Comparison of ENCODE assay signal across 1 cellular context in the genomic region with DNA sequence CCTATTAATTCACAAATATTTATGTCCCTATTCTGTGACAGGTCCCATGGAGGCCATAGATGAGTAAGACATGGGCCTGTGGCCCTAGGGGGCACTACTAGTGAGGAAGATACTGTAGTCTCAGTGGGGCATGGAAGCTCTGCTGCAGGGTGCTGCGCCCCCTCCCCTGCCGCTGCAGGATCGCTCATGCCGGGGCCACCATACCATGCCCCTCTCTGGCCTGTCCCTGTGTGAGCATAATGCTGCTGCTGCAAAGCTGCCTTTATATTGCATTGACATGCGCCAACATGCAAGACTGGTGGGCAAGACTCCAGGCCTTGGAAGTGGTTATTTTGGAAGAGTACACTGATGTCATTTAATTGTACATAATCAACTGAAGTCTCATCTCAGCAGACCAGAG.
TF ChIP-seq lines count a peak whose summit lies in the region.

No MANE protein-coding gene starts in this region.

TF ChIP-seq in A549, 52 proteins besides CTCF, POLR2A, EP300 and RAD21 (continued from another document):
- no peak for TF ChIP-seq RARB (CRISPR knock-in tag; IDR thresholded peaks at IDR 0.05)
- TF ChIP-seq ZFP36 (IDR thresholded peaks at IDR 0.05; ENCODE audit: borderline replicate concordance, partially characterized antibody), result no peak
- TF ChIP-seq, protein P1, sequence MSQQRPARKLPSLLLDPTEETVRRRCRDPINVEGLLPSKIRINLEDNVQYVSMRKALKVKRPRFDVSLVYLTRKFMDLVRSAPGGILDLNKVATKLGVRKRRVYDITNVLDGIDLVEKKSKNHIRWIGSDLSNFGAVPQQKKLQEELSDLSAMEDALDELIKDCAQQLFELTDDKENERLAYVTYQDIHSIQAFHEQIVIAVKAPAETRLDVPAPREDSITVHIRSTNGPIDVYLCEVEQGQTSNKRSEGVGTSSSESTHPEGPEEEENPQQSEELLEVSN (IDR thresholded peaks at IDR 0.05; ENCODE audit: borderline replicate concordance, low read depth), result no peak
- TF ChIP-seq, protein P2, sequence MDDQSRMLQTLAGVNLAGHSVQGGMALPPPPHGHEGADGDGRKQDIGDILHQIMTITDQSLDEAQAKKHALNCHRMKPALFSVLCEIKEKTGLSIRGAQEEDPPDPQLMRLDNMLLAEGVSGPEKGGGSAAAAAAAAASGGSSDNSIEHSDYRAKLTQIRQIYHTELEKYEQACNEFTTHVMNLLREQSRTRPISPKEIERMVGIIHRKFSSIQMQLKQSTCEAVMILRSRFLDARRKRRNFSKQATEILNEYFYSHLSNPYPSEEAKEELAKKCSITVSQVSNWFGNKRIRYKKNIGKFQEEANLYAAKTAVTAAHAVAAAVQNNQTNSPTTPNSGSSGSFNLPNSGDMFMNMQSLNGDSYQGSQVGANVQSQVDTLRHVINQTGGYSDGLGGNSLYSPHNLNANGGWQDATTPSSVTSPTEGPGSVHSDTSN (IDR thresholded peaks at IDR 0.05), result no peak
- no peak for TF ChIP-seq MAFK (IDR thresholded peaks at IDR 0.05; ENCODE audit: partially characterized antibody)
- TF ChIP-seq, protein P3, sequence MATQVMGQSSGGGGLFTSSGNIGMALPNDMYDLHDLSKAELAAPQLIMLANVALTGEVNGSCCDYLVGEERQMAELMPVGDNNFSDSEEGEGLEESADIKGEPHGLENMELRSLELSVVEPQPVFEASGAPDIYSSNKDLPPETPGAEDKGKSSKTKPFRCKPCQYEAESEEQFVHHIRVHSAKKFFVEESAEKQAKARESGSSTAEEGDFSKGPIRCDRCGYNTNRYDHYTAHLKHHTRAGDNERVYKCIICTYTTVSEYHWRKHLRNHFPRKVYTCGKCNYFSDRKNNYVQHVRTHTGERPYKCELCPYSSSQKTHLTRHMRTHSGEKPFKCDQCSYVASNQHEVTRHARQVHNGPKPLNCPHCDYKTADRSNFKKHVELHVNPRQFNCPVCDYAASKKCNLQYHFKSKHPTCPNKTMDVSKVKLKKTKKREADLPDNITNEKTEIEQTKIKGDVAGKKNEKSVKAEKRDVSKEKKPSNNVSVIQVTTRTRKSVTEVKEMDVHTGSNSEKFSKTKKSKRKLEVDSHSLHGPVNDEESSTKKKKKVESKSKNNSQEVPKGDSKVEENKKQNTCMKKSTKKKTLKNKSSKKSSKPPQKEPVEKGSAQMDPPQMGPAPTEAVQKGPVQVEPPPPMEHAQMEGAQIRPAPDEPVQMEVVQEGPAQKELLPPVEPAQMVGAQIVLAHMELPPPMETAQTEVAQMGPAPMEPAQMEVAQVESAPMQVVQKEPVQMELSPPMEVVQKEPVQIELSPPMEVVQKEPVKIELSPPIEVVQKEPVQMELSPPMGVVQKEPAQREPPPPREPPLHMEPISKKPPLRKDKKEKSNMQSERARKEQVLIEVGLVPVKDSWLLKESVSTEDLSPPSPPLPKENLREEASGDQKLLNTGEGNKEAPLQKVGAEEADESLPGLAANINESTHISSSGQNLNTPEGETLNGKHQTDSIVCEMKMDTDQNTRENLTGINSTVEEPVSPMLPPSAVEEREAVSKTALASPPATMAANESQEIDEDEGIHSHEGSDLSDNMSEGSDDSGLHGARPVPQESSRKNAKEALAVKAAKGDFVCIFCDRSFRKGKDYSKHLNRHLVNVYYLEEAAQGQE (IDR thresholded peaks at IDR 0.05), result no peak
- TF ChIP-seq ESRRA (IDR thresholded peaks at IDR 0.05; ENCODE audit: borderline replicate concordance, low read length), result no peak
- no peak for TF ChIP-seq CHD2 (IDR thresholded peaks at IDR 0.05; ENCODE audit: low read length, partially characterized antibody)
- TF ChIP-seq GATA3 (IDR thresholded peaks at IDR 0.05; ENCODE audit: borderline replicate concordance), result no peak
- no peak for TF ChIP-seq SMC3 (IDR thresholded peaks at IDR 0.05)
- no peak for TF ChIP-seq JUNB (IDR thresholded peaks at IDR 0.05)
